19 cellular contexts compared by ENCODE assay signal in the genomic region with DNA sequence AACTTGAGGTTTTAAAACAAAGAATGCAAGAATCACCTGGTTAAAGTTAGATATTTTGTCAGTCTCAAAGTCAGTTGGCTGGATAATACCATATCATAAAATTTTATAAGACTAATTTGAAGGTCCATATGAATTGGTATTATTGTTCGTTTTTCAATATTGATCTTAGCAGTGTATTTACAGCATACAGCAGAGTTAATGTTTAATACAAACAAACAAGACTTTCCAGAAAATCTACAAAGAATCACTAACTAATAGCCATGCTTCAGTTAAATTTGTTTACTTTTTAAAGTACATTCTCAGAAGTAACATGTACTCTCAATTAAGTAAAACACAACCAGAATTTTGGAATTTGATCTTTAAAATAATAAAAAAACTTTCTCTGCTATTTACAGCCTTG.
DNase-seq lines count a peak whose midpoint lies in the region; ATAC-seq, FAIRE-seq and TF ChIP-seq lines count a peak whose summit lies in the region.
"Had no signal": no experiment of that assay in that cellular context is flagged by ENCODE, and none has a peak within 500 bp of the region (broad histone marks: within the 10 kb centered on the region; RNA-seq: fewer than 3 reads in every experiment).

No MANE protein-coding gene starts in this region.

- TF ChIP-seq CTCF in HepG2 (CRISPR knock-in tag; IDR thresholded peaks at IDR 0.05): no peak
- no peak for TF ChIP-seq CTCF in right lobe of liver (IDR thresholded peaks at IDR 0.05)
- no peak for TF ChIP-seq CTCF in VCaP (conservative IDR thresholded peaks at IDR 0.05)
- no peak for TF ChIP-seq CTCF in chondrocyte (IDR thresholded peaks at IDR 0.05)

- DNase-seq in HepG2 (ENCODE audit: low spot score) (no peak), right lobe of liver (no peak), left colon (no peak), hepatic stellate cell (ENCODE audit: low spot score) (no peak), chondrocyte (ENCODE audit: low spot score) (no peak)
- DNase-seq: C1 segment of cervical spinal cord; Caco-2; CD4-positive, alpha-beta memory T cell; DMS153; DMS79 treated with DMSO at 0.1 percent for 48 hours; GF-D8; GOT3; HFFc6 had no signal

- H3K27me3 Mint-ChIP-seq in chondrocyte (ENCODE audit: low read depth): no peaks in the 10 kb centered on the region

- POLR2A ChIA-PET in HepG2 (lab: Yijun Ruan, JAX): no interaction called here

- 0% methylated on average over 1 of the region's 1 CpG for WGBS in HepG2 (ENCODE audit: low lambda C conversion rate)
- 4% methylated on average over 1 of the region's 1 CpG for WGBS in right lobe of liver (ENCODE audit: insufficient coverage, low coverage, low lambda C conversion rate, missing lambda C conversion rate)

- H3K9me3 Mint-ChIP-seq in chondrocyte (ENCODE audit: low read depth): no peaks in the 10 kb centered on the region
- H3K9me3 Mint-ChIP-seq: HFFc6 had no signal

- H3K27me3 ChIP-seq in HepG2 (ENCODE audit: control insufficient read depth in 1 of 2, insufficient read depth in 2 of 2, low read length in 2 of 2) (peaks cover 0 to 20% of the 10 kb centered on the region in 2 experiments; a peak in 3 of 5 replicates), right lobe of liver (no peaks in the 10 kb centered on the region)

- CTCF ChIA-PET in HepG2 (lab: Yijun Ruan, JAX; ENCODE audit: low intra/inter-chr PET ratio, low total read pairs): no interaction called here

- FAIRE-seq in HepG2 (lab: Jason Lieb, UNC): no peak
- FAIRE-seq: GM12891, GM18507, H54 had no signal

- peak overlapping the region; percentile 49; the same call in 1 of the 2 replicates for H3K4me2 ChIP-seq in HepG2 (ENCODE audit: low read depth, low read length)

- H3K36me3 ChIP-seq in HepG2 (replicated peaks in 1 of 2; ENCODE audit: control insufficient read depth in 1 of 2, insufficient read depth in 2 of 2, low read length in 2 of 2) (no peaks in the 10 kb centered on the region), right lobe of liver (no peaks in the 10 kb centered on the region)
- H3K36me3 ChIP-seq: HAP-1 had no signal

- H3K9ac ChIP-seq in HepG2 (ENCODE audit: insufficient read depth, low read depth, low read length): no peak overlapping the region

- no peak for TF ChIP-seq RAD21 in HepG2 (CRISPR knock-in tag; IDR thresholded peaks at IDR 0.05)

- no peak overlapping the region for H3K27ac Mint-ChIP-seq in chondrocyte (ENCODE audit: unreplicated experiment)
- H3K27ac Mint-ChIP-seq: CD4-positive, alpha-beta memory T cell; HFFc6 had no signal

- H3K4me1 ChIP-seq in HepG2 (ENCODE audit: insufficient read depth, low read length): peaks cover 32% of the 10 kb centered on the region
- H3K4me1 ChIP-seq in right lobe of liver: no peaks in the 10 kb centered on the region
- H3K4me1 ChIP-seq: Caco-2, HAP-1 had no signal

- H3K79me2 ChIP-seq in HepG2 (ENCODE audit: insufficient read depth, low read length): no peaks in the 10 kb centered on the region

- H3K36me3 Mint-ChIP-seq in chondrocyte (ENCODE audit: low read depth): peaks cover 11% of the 10 kb centered on the region
- H3K36me3 Mint-ChIP-seq: CD4-positive, alpha-beta memory T cell had no signal

- BruUV-seq in HepG2 (replicated peaks; lab: Mats Ljungman, UMichigan): no TSS peak

- intact Hi-C loops in HepG2 (cut with micrococcal nuclease; ENCODE audit: unreplicated experiment) (no loop called here), right lobe of liver (cut with DNase I) (no loop called here), left colon (cut with DNase I, micrococcal nuclease) (no loop called here)

- H3K27ac ChIP-seq in HepG2 (ENCODE audit: extremely low read length, insufficient read depth, low read length) (no peak overlapping the region), right lobe of liver (no peak overlapping the region), VCaP (peak overlapping the region; percentile 83)

- in situ Hi-C loops in HepG2 (cut with HindIII; ENCODE audit: extremely low pct_ligation_motif_present, low pct_unique_long_range_greater_than_20kb): no loop called here

- no peak overlapping the region for H2AFZ ChIP-seq in HepG2 (ENCODE audit: low read length)

- ATAC-seq in HepG2 (no peak), right lobe of liver (no peak), left colon (peak; percentile 80), GM18909 (IDR thresholded peaks at IDR 0.05; ENCODE audit: poor library complexity, unreplicated experiment) (no peak)

- TF ChIP-seq EP300 in HepG2 (IDR thresholded peaks at IDR 0.05; ENCODE audit: low read depth in 2 of 2, low read length in 2 of 2) (peak in 1 of 2 experiments; percentile 22; a peak in 1 of 4 replicates), HepG2 (CRISPR knock-in tag; IDR thresholded peaks at IDR 0.05; ENCODE audit: borderline replicate concordance) (no peak)

- no peaks in the 10 kb centered on the region for H3K9me3 ChIP-seq in HepG2 (ENCODE audit: low read length)
- no peaks in the 10 kb centered on the region for H3K9me3 ChIP-seq in right lobe of liver
- H3K9me3 ChIP-seq: Caco-2, HAP-1 had no signal

- H3K4me3 ChIP-seq in HepG2 (replicated peaks in 1 of 3; ENCODE audit: insufficient read depth in 1 of 3, low read depth in 2 of 3, low read length in 3 of 3) (no peak overlapping the region; a peak in 1 of 6 replicates), right lobe of liver (no peak overlapping the region)
- H3K4me3 ChIP-seq: HAP-1 had no signal

- H3K4me3 Mint-ChIP-seq in chondrocyte (ENCODE audit: unreplicated experiment): no peak overlapping the region
- H3K4me3 Mint-ChIP-seq: CD4-positive, alpha-beta memory T cell; HFFc6 had no signal

- peaks cover 17% of the 10 kb centered on the region for H3K4me1 Mint-ChIP-seq in chondrocyte (ENCODE audit: low read depth)
- H3K4me1 Mint-ChIP-seq: CD4-positive, alpha-beta memory T cell had no signal

- TF ChIP-seq POLR2A in HepG2 (IDR thresholded peaks at IDR 0.05; ENCODE audit: insufficient read depth in 1 of 2, low read depth in 2 of 2, low read length in 2 of 2) (no peak), right lobe of liver (IDR thresholded peaks at IDR 0.05) (no peak)

- no peaks in the 10 kb centered on the region for H4K20me1 ChIP-seq in HepG2 (ENCODE audit: insufficient read depth, low read length)

TF ChIP-seq in HepG2, 621 proteins besides CTCF, POLR2A, EP300 and RAD21 (continues in another document):
- no peak for TF ChIP-seq ZNF629 (CRISPR knock-in tag; conservative IDR thresholded peaks at IDR 0.05)
- no peak for TF ChIP-seq ZNF138 (CRISPR knock-in tag; IDR thresholded peaks at IDR 0.05; ENCODE audit: low read depth)
- no peak for TF ChIP-seq STAT5B (CRISPR knock-in tag; IDR thresholded peaks at IDR 0.05)
- TF ChIP-seq YEATS2 (CRISPR knock-in tag; IDR thresholded peaks at IDR 0.05; ENCODE audit: borderline replicate concordance): no peak
- TF ChIP-seq, protein P1, sequence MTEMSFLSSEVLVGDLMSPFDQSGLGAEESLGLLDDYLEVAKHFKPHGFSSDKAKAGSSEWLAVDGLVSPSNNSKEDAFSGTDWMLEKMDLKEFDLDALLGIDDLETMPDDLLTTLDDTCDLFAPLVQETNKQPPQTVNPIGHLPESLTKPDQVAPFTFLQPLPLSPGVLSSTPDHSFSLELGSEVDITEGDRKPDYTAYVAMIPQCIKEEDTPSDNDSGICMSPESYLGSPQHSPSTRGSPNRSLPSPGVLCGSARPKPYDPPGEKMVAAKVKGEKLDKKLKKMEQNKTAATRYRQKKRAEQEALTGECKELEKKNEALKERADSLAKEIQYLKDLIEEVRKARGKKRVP (CRISPR knock-in tag; IDR thresholded peaks at IDR 0.05): 0 out of 4 replicates have a peak, but pooled peaks of 1 of the 2 experiments have one; percentile 10
- no peak for TF ChIP-seq CHD4 (IDR thresholded peaks at IDR 0.05; ENCODE audit: borderline replicate concordance, low read length)
- TF ChIP-seq, protein P2, sequence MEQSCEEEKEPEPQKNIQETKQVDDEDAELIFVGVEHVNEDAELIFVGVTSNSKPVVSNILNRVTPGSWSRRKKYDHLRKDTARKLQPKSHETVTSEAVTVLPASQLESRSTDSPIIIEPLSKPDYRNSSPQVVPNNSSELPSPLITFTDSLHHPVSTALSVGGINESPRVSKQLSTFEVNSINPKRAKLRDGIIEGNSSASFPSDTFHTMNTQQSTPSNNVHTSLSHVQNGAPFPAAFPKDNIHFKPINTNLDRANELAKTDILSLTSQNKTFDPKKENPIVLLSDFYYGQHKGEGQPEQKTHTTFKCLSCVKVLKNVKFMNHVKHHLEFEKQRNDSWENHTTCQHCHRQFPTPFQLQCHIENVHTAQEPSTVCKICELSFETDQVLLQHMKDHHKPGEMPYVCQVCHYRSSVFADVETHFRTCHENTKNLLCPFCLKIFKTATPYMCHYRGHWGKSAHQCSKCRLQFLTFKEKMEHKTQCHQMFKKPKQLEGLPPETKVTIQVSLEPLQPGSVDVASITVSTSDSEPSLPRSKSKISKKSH (CRISPR knock-in tag; IDR thresholded peaks at IDR 0.05; ENCODE audit: borderline replicate concordance): no peak
- TF ChIP-seq MED8 (CRISPR knock-in tag; IDR thresholded peaks at IDR 0.05; ENCODE audit: insufficient replicate concordance): no peak
- no peak for TF ChIP-seq CCDC6 (CRISPR knock-in tag; IDR thresholded peaks at IDR 0.05)
- no peak for TF ChIP-seq SYNCRIP (IDR thresholded peaks at IDR 0.05; ENCODE audit: insufficient read depth, low read depth, low read length)
- TF ChIP-seq, protein P3, sequence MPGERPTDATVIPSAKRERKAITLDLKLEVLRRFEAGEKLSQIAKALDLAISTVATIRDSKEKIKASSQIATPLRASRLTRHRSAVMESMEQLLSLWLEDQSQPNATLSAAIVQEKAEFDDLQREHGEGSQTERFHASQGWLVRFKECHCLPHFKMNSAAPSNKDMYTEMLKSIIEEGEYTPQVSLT (CRISPR knock-in tag; IDR thresholded peaks at IDR 0.05; ENCODE audit: borderline replicate concordance, low read depth): no peak
- TF ChIP-seq HOXA5 (CRISPR knock-in tag; IDR thresholded peaks at IDR 0.05): no peak
- TF ChIP-seq KDM6A (CRISPR knock-in tag; IDR thresholded peaks at IDR 0.05; ENCODE audit: low read depth): no peak
- no peak for TF ChIP-seq ZNF670 (CRISPR knock-in tag; IDR thresholded peaks at IDR 0.05; ENCODE audit: borderline replicate concordance)
- TF ChIP-seq, protein P4, sequence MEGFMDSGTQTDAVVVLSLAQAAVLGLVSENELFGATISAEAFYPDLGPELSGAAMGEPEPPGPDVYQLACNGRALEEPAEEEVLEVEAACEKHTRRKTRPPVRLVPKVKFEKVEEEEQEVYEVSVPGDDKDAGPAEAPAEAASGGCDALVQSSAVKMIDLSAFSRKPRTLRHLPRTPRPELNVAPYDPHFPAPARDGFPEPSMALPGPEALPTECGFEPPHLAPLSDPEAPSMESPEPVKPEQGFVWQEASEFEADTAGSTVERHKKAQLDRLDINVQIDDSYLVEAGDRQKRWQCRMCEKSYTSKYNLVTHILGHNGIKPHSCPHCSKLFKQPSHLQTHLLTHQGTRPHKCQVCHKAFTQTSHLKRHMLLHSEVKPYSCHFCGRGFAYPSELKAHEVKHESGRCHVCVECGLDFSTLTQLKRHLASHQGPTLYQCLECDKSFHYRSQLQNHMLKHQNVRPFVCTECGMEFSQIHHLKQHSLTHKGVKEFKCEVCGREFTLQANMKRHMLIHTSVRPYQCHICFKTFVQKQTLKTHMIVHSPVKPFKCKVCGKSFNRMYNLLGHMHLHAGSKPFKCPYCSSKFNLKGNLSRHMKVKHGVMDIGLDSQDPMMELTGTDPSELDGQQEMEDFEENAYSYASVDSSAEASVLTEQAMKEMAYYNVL (CRISPR knock-in tag; IDR thresholded peaks at IDR 0.05; ENCODE audit: borderline replicate concordance): no peak
